ENCODE assay signal across 8 cellular contexts in genomic region chr2:152176113-152176714, GRCh38. TPM values are rescaled to one million over a fixed set of nuclear protein-coding genes. Genes with fewer than 3 reads are reported as not detected.
DNase-seq lines count a peak whose midpoint lies in the region; ATAC-seq, FAIRE-seq and TF ChIP-seq lines count a peak whose summit lies in the region.

No MANE protein-coding gene starts in this region.

- no peak for TF ChIP-seq EP300 in suprapubic skin (IDR thresholded peaks at IDR 0.05)

- H3K27me3 Mint-ChIP-seq in Calu3 (ENCODE audit: unreplicated experiment) (no peaks in the 10 kb centered on the region), astrocyte (ENCODE audit: low read depth, unreplicated experiment) (no peaks in the 10 kb centered on the region)

- H3K36me3 Mint-ChIP-seq in Calu3 (ENCODE audit: insufficient read depth, unreplicated experiment) (peaks cover 23% of the 10 kb centered on the region), astrocyte (ENCODE audit: low read depth, unreplicated experiment) (peaks cover 2% of the 10 kb centered on the region)

- peak overlapping the region; percentile 84 for H2AFZ ChIP-seq in astrocyte (ENCODE audit: low read depth, low read length)

- no peaks in the 10 kb centered on the region for H3K27me3 ChIP-seq in astrocyte (ENCODE audit: insufficient read depth, low read length)
- no peaks in the 10 kb centered on the region for H3K27me3 ChIP-seq in suprapubic skin

- TF ChIP-seq CTCF in Calu3 (IDR thresholded peaks at IDR 0.05; ENCODE audit: unreplicated experiment) (no peak), astrocyte (IDR thresholded peaks at IDR 0.05; ENCODE audit: insufficient read depth, low read depth, low read length) (no peak), kidney (IDR thresholded peaks at IDR 0.05; ENCODE audit: borderline replicate concordance, extremely low read depth, insufficient read depth) (no peak), suprapubic skin (IDR thresholded peaks at IDR 0.05) (no peak)

- H3K79me2 ChIP-seq in astrocyte (ENCODE audit: insufficient read depth, low read length): peaks cover 38% of the 10 kb centered on the region

- intact Hi-C loops in Calu3 (cut with micrococcal nuclease; ENCODE audit: unreplicated experiment) (loop anchor here (1.0 to 5.0 kb wide), 2 partner anchors 161 to 459 kb away; partner anchors contain the start of gene FMNL2), kidney (cut with DNase I) (no loop called here)

- peak overlapping the region; percentile 93 for H3K4me3 ChIP-seq in astrocyte (ENCODE audit: insufficient read depth, low read depth, low read length)
- H3K4me3 ChIP-seq in kidney (ENCODE audit: low read length in 2 of 2): peak overlapping the region; percentile 98
- H3K4me3 ChIP-seq in suprapubic skin: peak overlapping the region; percentile 82

- H3K36me3 ChIP-seq in astrocyte (ENCODE audit: insufficient read depth, low read length) (no peaks in the 10 kb centered on the region), kidney (ENCODE audit: control insufficient read depth in 1 of 2, insufficient read depth in 2 of 2, low read length in 2 of 2) (no peaks in the 10 kb centered on the region), suprapubic skin (no peaks in the 10 kb centered on the region)

- no TSS peak for BruUV-seq in Calu3 (replicated peaks; lab: Mats Ljungman, UMichigan)

- H3K9me3 Mint-ChIP-seq in Calu3 (ENCODE audit: low read depth, unreplicated experiment) (peaks cover 3% of the 10 kb centered on the region), astrocyte (ENCODE audit: unreplicated experiment) (peaks cover 4% of the 10 kb centered on the region)

- no peak for TF ChIP-seq POLR2A in suprapubic skin (IDR thresholded peaks at IDR 0.05)

- H3K4me1 ChIP-seq in astrocyte (ENCODE audit: insufficient read depth, low read length) (peaks cover 3% of the 10 kb centered on the region), kidney (ENCODE audit: control insufficient read depth in 1 of 2, insufficient read depth in 1 of 2, low read depth in 1 of 2, low read length in 2 of 2) (peaks cover 9 to 12% of the 10 kb centered on the region in 2 donors), suprapubic skin (peaks cover 39% of the 10 kb centered on the region)

- WGBS in suprapubic skin: 9% methylated on average over 7 of the region's 29 CpGs

- DNase-seq in Calu3: no peak
- peak; percentile 39 for DNase-seq in HT1080 (ENCODE audit: low read depth)
- peak; percentile 44 for DNase-seq in astrocyte (ENCODE audit: low read depth)
- DNase-seq in kidney: no peak
- DNase-seq in suprapubic skin (ENCODE audit: low spot score in 2 of 2): no peak
- DNase-seq in frontal cortex (ENCODE audit: low spot score in 2 of 2): no peak
- DNase-seq in A172 (ENCODE audit: low spot score): no peak

- H4K20me1 ChIP-seq in astrocyte (ENCODE audit: insufficient read depth, low read length): peaks cover 6% of the 10 kb centered on the region

- peak overlapping the region; percentile 96 for H3K9ac ChIP-seq in astrocyte (ENCODE audit: low read length)
- H3K9ac ChIP-seq in kidney (ENCODE audit: low read length in 2 of 2): peak overlapping the region; percentile 95 to 97

- H3K4me2 ChIP-seq in astrocyte (ENCODE audit: low read length): peak overlapping the region; percentile 86

- FAIRE-seq in astrocyte (lab: Jason Lieb, UNC) (no peak), kidney (lab: Jason Lieb, UNC) (no peak), frontal cortex (lab: Jason Lieb, UNC) (no peak)

- H3K4me1 Mint-ChIP-seq in Calu3 (ENCODE audit: low read depth, unreplicated experiment) (peaks cover 18% of the 10 kb centered on the region), astrocyte (ENCODE audit: low read depth, unreplicated experiment) (peaks cover 4% of the 10 kb centered on the region)

- H3K27ac Mint-ChIP-seq in Calu3 (ENCODE audit: unreplicated experiment) (peak overlapping the region; percentile 96), astrocyte (ENCODE audit: unreplicated experiment) (peak overlapping the region; percentile 100)

- H3K9me3 ChIP-seq in astrocyte (ENCODE audit: insufficient read depth, low read depth, low read length) (no peaks in the 10 kb centered on the region), kidney (ENCODE audit: control insufficient read depth in 1 of 2, low read length in 2 of 2) (no peaks in the 10 kb centered on the region), suprapubic skin (no peaks in the 10 kb centered on the region)

- H3K4me3 Mint-ChIP-seq in Calu3 (ENCODE audit: low read depth, unreplicated experiment) (peak overlapping the region; percentile 81), astrocyte (ENCODE audit: unreplicated experiment) (peak overlapping the region; percentile 96)

- H3K27ac ChIP-seq in astrocyte (ENCODE audit: low read depth, low read length): peak overlapping the region; percentile 96
- H3K27ac ChIP-seq in kidney (ENCODE audit: low read depth in 2 of 2, low read length in 2 of 2): peak overlapping the region; percentile 99
- H3K27ac ChIP-seq in suprapubic skin: peak overlapping the region; percentile 98

- peak; percentile 8 for ATAC-seq in GM21381 (IDR thresholded peaks at IDR 0.05; ENCODE audit: unreplicated experiment)

- CTCF ChIA-PET in Calu3 (lab: Charles Lee): interaction anchor here (0.9 to 2.0 kb wide), 6 partner anchors 11 to 459 kb away, joined by 3 to 20 read pairs (median 3); no protein-coding TSS in a partner anchor

RNA-seq across cellular contexts. Expression of gene STAM2, which starts 0.7 kb away (rescaled TPM):
- total RNA-seq in Calu3 (2022): 28.7 and 28.8 TPM in 2 replicates
- total RNA-seq in HT1080 (2014; rRNA removed; shearing (Covaris generic)): 19.7 and 20.2 TPM in 2 replicates
- polyA plus RNA-seq in HT1080 (2015; cell fraction: cytosol; rRNA removed): 16.8 and 17.9 TPM in 2 replicates
- polyA plus RNA-seq in HT1080 (2015; cell fraction: nucleus; rRNA removed): 19.5 and 24.7 TPM in 2 replicates
- 33.8 and 35.3 TPM in 2 replicates for total RNA-seq in astrocyte
- 41.1 TPM for total RNA-seq in kidney
- 12.5 TPM for polyA plus RNA-seq in kidney (ENCODE audit: insufficient read depth, low read depth, low replicate concordance)
- 10 to 100 TPM; 27.4 to 42.2 (median 35.5) TPM for total RNA-seq in suprapubic skin
- 63.6 TPM for total RNA-seq in frontal cortex
- total RNA-seq in A172 (2014; rRNA removed; shearing (Covaris generic)): 35.2 and 44.2 TPM in 2 replicates

Comparison
In these comparisons a context has a peak if more than half of its experiments do, and no peak if none do; other contexts are left out.
1. DNase-seq: peak in HT1080 (single experiment) and astrocyte (single experiment); none in Calu3 (single experiment), kidney (single experiment), suprapubic skin (0 of 2), frontal cortex (0 of 2) and A172 (single experiment).
2. Peak in every context shown above with its lines, with median percentiles within 50 percentile points of each other: H3K27ac ChIP-seq and H3K4me3 ChIP-seq.